ENCODE assay signal across 9 cellular contexts in the genomic region with DNA sequence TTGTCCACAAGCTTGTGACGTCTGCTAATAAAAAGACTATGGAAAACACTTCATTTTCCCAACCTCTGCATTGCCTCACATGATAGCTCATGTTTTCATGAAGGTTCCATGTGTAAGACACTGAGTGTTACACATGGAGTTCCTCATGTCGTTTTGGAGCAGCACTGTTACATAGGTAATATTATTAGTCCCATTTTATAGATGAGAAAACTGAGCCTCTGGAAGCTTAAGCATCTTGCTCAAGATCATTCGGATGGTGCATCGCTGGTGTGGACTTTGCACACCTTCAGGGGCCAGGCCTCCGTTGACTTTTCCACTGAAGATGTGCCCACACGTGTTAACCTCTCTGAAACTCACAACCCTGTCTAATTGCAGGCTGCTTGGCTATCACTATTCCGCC.
"Had no signal": no experiment of that assay in that cellular context is flagged by ENCODE, and none has a peak within 500 bp of the region (broad histone marks: within the 10 kb centered on the region; RNA-seq: fewer than 3 reads in every experiment).

No MANE protein-coding gene starts in this region.

- DNase-seq: activated CD4-positive, CD25-positive, alpha-beta regulatory T cell treated with anti-CD3 and anti-CD28 coated beads, Interleukin-2, amount 50 U/mL, for 72 hours; activated naive CD4-positive, alpha-beta T cell; esophagus squamous epithelium; stomach; tibial artery had no signal

- H3K9me3 ChIP-seq: esophagus squamous epithelium, pancreas, stomach, tibial artery, vagina had no signal

- H3K27me3 Mint-ChIP-seq: activated CD8-positive, alpha-beta T cell treated with anti-CD3 and anti-CD28 coated beads for 36 hours had no signal

- H3K27ac ChIP-seq: esophagus squamous epithelium, stomach, tibial artery, vagina had no signal

- H3K4me3 Mint-ChIP-seq: activated CD8-positive, alpha-beta T cell treated with anti-CD3 and anti-CD28 coated beads for 36 hours; neural crest cell had no signal

- H3K4me3 ChIP-seq: esophagus squamous epithelium, pancreas, stomach, tibial artery, vagina had no signal

- H3K27me3 ChIP-seq: esophagus squamous epithelium, pancreas, vagina had no signal

- H3K4me1 ChIP-seq: pancreas, vagina had no signal

- H3K27ac Mint-ChIP-seq: activated CD8-positive, alpha-beta T cell treated with anti-CD3 and anti-CD28 coated beads for 36 hours had no signal

- H3K36me3 ChIP-seq: esophagus squamous epithelium, pancreas, stomach, tibial artery, vagina had no signal

- H3K9me3 Mint-ChIP-seq: activated CD8-positive, alpha-beta T cell treated with anti-CD3 and anti-CD28 coated beads for 36 hours; neural crest cell had no signal
